ENCODE assay signal across 8 cellular contexts in genomic region chr22:24805790-24806662, GRCh38.
DNase-seq lines count a peak whose midpoint lies in the region; ATAC-seq and TF ChIP-seq lines count a peak whose summit lies in the region.

Gene SGSM1, plus strand, starts transcription at chr22:24806211. Its CDS starts 115 bp downstream, at chr22:24806326.

- H3K27ac ChIP-seq in OCI-LY1 (ENCODE audit: low read depth, low read length, poor library complexity, severe bottlenecking) (no peak within 1 kb of the TSS), mucosa of rectum (ENCODE audit: low read depth in 2 of 2, low read length in 2 of 2) (peak within 1 kb of the TSS; percentile 35 to 64)

- peak; percentile 48 for ATAC-seq in HG03342 (IDR thresholded peaks at IDR 0.05; ENCODE audit: unreplicated experiment)

- no peaks in the 10 kb centered on the region for H3K9me2 ChIP-seq in OCI-LY1 (ENCODE audit: low read depth, low read length)

- peak; percentile 14 for TF ChIP-seq POLR2A in erythroblast (IDR thresholded peaks at IDR 0.05; ENCODE audit: low read length)

- H3K27me3 ChIP-seq in OCI-LY1 (ENCODE audit: insufficient read depth, low read length) (0 out of 2 replicates have a peak, but pooled peaks cover 5% of the 10 kb centered on the region), mucosa of rectum (ENCODE audit: control insufficient read depth in 2 of 2, insufficient read depth in 2 of 2, low read length in 2 of 2) (no peaks in the 10 kb centered on the region)

- H3K79me2 ChIP-seq in OCI-LY1 (ENCODE audit: insufficient read depth, low read length): no peaks in the 10 kb centered on the region

- H3K9ac ChIP-seq in OCI-LY1 (ENCODE audit: low read length): peak within 1 kb of the TSS; percentile 58; the same call in 1 of the 2 replicates
- H3K9ac ChIP-seq in mucosa of rectum (ENCODE audit: low read depth in 1 of 2, low read length in 2 of 2): peak within 1 kb of the TSS; percentile 61 to 90

- H3K4me3 ChIP-seq in OCI-LY1 (ENCODE audit: low read depth, low read length, poor library complexity, severe bottlenecking) (peak within 1 kb of the TSS; percentile 59), mucosa of rectum (ENCODE audit: low read length in 2 of 2) (peak within 1 kb of the TSS; percentile 71 to 81)

- H2AFZ ChIP-seq in OCI-LY1 (ENCODE audit: low read length): peak within 1 kb of the TSS; percentile 91; the same call in 1 of the 2 replicates

- peak; percentile 51 for DNase-seq in DMS114 treated with DMSO at 0.1 percent for 48 hours (lab: John Stamatoyannopoulos, UW; ENCODE audit: unreplicated experiment)
- peak; percentile 83 for DNase-seq in activated T-cell treated with anti-CD3 and anti-CD28 coated beads for 48 hours (ENCODE audit: low read depth)
- peak; percentile 80 to 82 for DNase-seq in erythroblast (lab: John Stamatoyannopoulos, UW)
- peak; percentile 73 for DNase-seq in stimulated activated CD8-positive, alpha-beta memory T cell treated with anti-CD3 and anti-CD28 coated beads, Interleukin-4, amount 100 ng/mL, for 24 hours (ENCODE audit: low read depth)
- DNase-seq in NCI-H1105 (lab: John Stamatoyannopoulos, UW): no peak

- TF ChIP-seq CTCF in OCI-LY1 (IDR thresholded peaks at IDR 0.05; ENCODE audit: low read length): no peak

- no peaks in the 10 kb centered on the region for H3F3A ChIP-seq in OCI-LY1 (ENCODE audit: insufficient read depth, low read length)

- H3K9me3 ChIP-seq in OCI-LY1 (ENCODE audit: low read length) (no peaks in the 10 kb centered on the region), mucosa of rectum (ENCODE audit: control insufficient read depth in 2 of 2, low read length in 2 of 2) (no peaks in the 10 kb centered on the region)

- peaks cover 9% of the 10 kb centered on the region for H3K4me1 ChIP-seq in OCI-LY1 (ENCODE audit: insufficient read depth, low read length, severe bottlenecking)
- peaks cover 0 to 2% of the 10 kb centered on the region in 2 donors for H3K4me1 ChIP-seq in mucosa of rectum (ENCODE audit: control insufficient read depth in 2 of 2, insufficient read depth in 2 of 2, low read length in 2 of 2)

- no peaks in the 10 kb centered on the region for H3K36me3 ChIP-seq in OCI-LY1 (ENCODE audit: insufficient read depth, low read length)
- no peaks in the 10 kb centered on the region for H3K36me3 ChIP-seq in mucosa of rectum (ENCODE audit: control insufficient read depth in 2 of 2, insufficient read depth in 2 of 2, low read length in 2 of 2)

- no peaks in the 10 kb centered on the region for H4K20me1 ChIP-seq in OCI-LY1 (ENCODE audit: insufficient read depth, low read length)

- H3K4me2 ChIP-seq in OCI-LY1 (ENCODE audit: low read length): peak within 1 kb of the TSS; percentile 93
